Comparison of ENCODE assay signal across 40 cellular contexts in the genomic region with DNA sequence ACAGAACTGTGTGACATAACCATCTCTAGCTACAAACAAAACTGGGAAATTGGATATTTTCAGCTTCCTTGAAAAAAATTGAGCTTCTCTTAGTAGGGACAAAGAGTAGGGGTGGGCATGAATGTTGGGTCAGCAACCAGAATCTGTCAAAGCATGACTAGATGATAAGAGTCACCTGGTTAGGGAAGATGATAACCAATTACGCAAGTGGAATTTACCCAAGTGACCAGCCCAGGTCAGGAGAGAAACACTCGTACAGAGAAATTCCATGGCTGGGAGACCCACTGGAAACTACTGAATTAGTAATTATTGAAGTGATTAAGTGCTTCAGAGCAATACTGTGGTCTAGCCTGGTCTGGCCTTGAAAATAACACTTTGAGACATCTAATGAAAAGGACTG.
"Had no signal": no experiment of that assay in that cellular context is flagged by ENCODE, and none has a peak within 500 bp of the region (broad histone marks: within the 10 kb centered on the region; RNA-seq: fewer than 3 reads in every experiment).

No MANE protein-coding gene starts in this region.

- H3K27ac Mint-ChIP-seq: activated naive CD4-positive, alpha-beta T cell treated with anti-CD3 and anti-CD28 coated beads for 36 hours; activated naive CD4-positive, alpha-beta T cell treated with anti-CD3 and anti-CD28 coated beads, Interleukin-2, amount 10 ng/mL, durations not matched to agents 7 days and 5 days; activated naive CD4-positive, alpha-beta T cell treated with anti-CD3 and anti-CD28 coated beads, Interleukin-2, amount 50 U/mL, for 24 hours; activated naive CD4-positive, alpha-beta T cell treated with anti-CD3 and anti-CD28 coated beads, Interleukin-2, amount 50 U/mL, for 72 hours; activated naive CD8-positive, alpha-beta T cell; activated naive CD8-positive, alpha-beta T cell treated with anti-CD3 and anti-CD28 coated beads for 36 hours; activated naive CD8-positive, alpha-beta T cell treated with anti-CD3 and anti-CD28 coated beads, Interleukin-2, amount 10 ng/mL, durations not matched to agents 7 days and 5 days; activated naive CD8-positive, alpha-beta T cell treated with anti-CD3 and anti-CD28 coated beads, Interleukin-2, amount 50 U/mL, for 24 hours; activated T-cell treated with anti-CD3 and anti-CD28 coated beads, Interleukin-2, amount 50 U/mL, for 24 hours; activated T-cell treated with anti-CD3 and anti-CD28 coated beads, Interleukin-2, amount 50 U/mL, for 72 hours; activated T-helper 1 cell treated with anti-CD3 and anti-CD28 coated beads, Interleukin-12 subunit alpha, Interleukin-12 subunit beta, Interleukin-2, Interleukin-4 antibody, amounts not matched to agents 30 ng/mL and 10 ng/mL and 1 ng/mL, durations not matched to agents 14 hours and 24 hours and 36 hours; activated T-helper 17 cell treated with anti-CD3 and anti-CD28 coated beads, Interleukin-2, amount 50 U/mL, for 72 hours; activated T-helper 2 cell treated with anti-CD3 and anti-CD28 coated beads, Interferon-gamma antibody, Interleukin-2, Interleukin-4, amounts not matched to agents 10 μg/mL and 5 μg/mL and 100 μg/mL, durations not matched to agents 14 hours and 24 hours and 36 hours; brain had no signal

- H3K4me3 ChIP-seq: adrenal gland, ascending aorta, body of pancreas, breast epithelium, cardiac muscle cell had no signal

- H3K4me1 Mint-ChIP-seq: activated naive CD4-positive, alpha-beta T cell treated with anti-CD3 and anti-CD28 coated beads, Interleukin-2, amount 10 ng/mL, durations not matched to agents 7 days and 5 days; activated naive CD4-positive, alpha-beta T cell treated with anti-CD3 and anti-CD28 coated beads, Interleukin-2, amount 50 U/mL, for 24 hours; activated naive CD8-positive, alpha-beta T cell treated with anti-CD3 and anti-CD28 coated beads for 36 hours; activated naive CD8-positive, alpha-beta T cell treated with anti-CD3 and anti-CD28 coated beads, Interleukin-2, amount 50 U/mL, for 24 hours; activated T-helper 17 cell treated with anti-CD3 and anti-CD28 coated beads, Interleukin-2, amount 50 U/mL, for 72 hours; central memory CD8-positive, alpha-beta T cell had no signal

- H3K27me3 ChIP-seq: adrenal gland, ascending aorta, body of pancreas, brain microvascular endothelial cell, breast epithelium, cardiac muscle cell had no signal

- ATAC-seq: activated naive CD4-positive, alpha-beta T cell treated with anti-CD3 and anti-CD28 coated beads, Interleukin-2, amount 50 U/mL, for 72 hours; activated naive CD8-positive, alpha-beta T cell treated with anti-CD3 and anti-CD28 coated beads, Interleukin-2, amount 50 U/mL, for 24 hours; activated T-cell treated with anti-CD3 and anti-CD28 coated beads, Interleukin-2, amount 50 U/mL, for 4 hours; activated T-cell treated with anti-CD3 and anti-CD28 coated beads, Interleukin-2, amount 50 U/mL, for 72 hours; activated T-helper 17 cell treated with anti-CD3 and anti-CD28 coated beads, Interleukin-2, amount 50 U/mL, for 72 hours; body of pancreas had no signal

- H3K36me3 Mint-ChIP-seq: activated naive CD4-positive, alpha-beta T cell treated with anti-CD3 and anti-CD28 coated beads, Interleukin-2, amount 10 ng/mL, durations not matched to agents 7 days and 5 days had no signal

- H3K9me3 ChIP-seq: adrenal gland, body of pancreas, breast epithelium had no signal

- H3K27me3 Mint-ChIP-seq: activated naive CD4-positive, alpha-beta T cell treated with anti-CD3 and anti-CD28 coated beads, Interleukin-2, amount 50 U/mL, for 24 hours; activated naive CD8-positive, alpha-beta T cell; activated naive CD8-positive, alpha-beta T cell treated with anti-CD3 and anti-CD28 coated beads for 36 hours; activated naive CD8-positive, alpha-beta T cell treated with anti-CD3 and anti-CD28 coated beads, Interleukin-2, amount 50 U/mL, for 24 hours; activated T-cell treated with anti-CD3 and anti-CD28 coated beads, Interleukin-2, amount 50 U/mL, for 24 hours; central memory CD8-positive, alpha-beta T cell had no signal

- H3K27ac ChIP-seq: adrenal gland, ascending aorta, body of pancreas, brain microvascular endothelial cell, breast epithelium, cardiac muscle cell had no signal

- H3K4me3 Mint-ChIP-seq: activated naive CD4-positive, alpha-beta T cell treated with anti-CD3 and anti-CD28 coated beads for 36 hours; activated naive CD4-positive, alpha-beta T cell treated with anti-CD3 and anti-CD28 coated beads, Interleukin-2, amount 10 ng/mL, durations not matched to agents 7 days and 5 days; activated naive CD4-positive, alpha-beta T cell treated with anti-CD3 and anti-CD28 coated beads, Interleukin-2, amount 50 U/mL, for 24 hours; activated naive CD8-positive, alpha-beta T cell; activated naive CD8-positive, alpha-beta T cell treated with anti-CD3 and anti-CD28 coated beads for 36 hours; activated naive CD8-positive, alpha-beta T cell treated with anti-CD3 and anti-CD28 coated beads, Interleukin-2, amount 10 ng/mL, durations not matched to agents 7 days and 5 days; activated naive CD8-positive, alpha-beta T cell treated with anti-CD3 and anti-CD28 coated beads, Interleukin-2, amount 50 U/mL, for 24 hours; activated T-cell treated with anti-CD3 and anti-CD28 coated beads, Interleukin-2, amount 50 U/mL, for 24 hours; activated T-cell treated with anti-CD3 and anti-CD28 coated beads, Interleukin-2, amount 50 U/mL, for 4 hours; activated T-cell treated with anti-CD3 and anti-CD28 coated beads, Interleukin-2, amount 50 U/mL, for 72 hours; activated T-helper 1 cell treated with anti-CD3 and anti-CD28 coated beads, Interleukin-12 subunit alpha, Interleukin-12 subunit beta, Interleukin-2, Interleukin-4 antibody, amounts not matched to agents 30 ng/mL and 10 ng/mL and 1 ng/mL, durations not matched to agents 14 hours and 24 hours and 36 hours; activated T-helper 17 cell treated with anti-CD3 and anti-CD28 coated beads, Interleukin-2, amount 50 U/mL, for 72 hours; brain; central memory CD8-positive, alpha-beta T cell had no signal

- H3K36me3 ChIP-seq: adrenal gland, ascending aorta, brain microvascular endothelial cell, breast epithelium, cardiac muscle cell had no signal

- FAIRE-seq: astrocyte, bronchial epithelial cell had no signal

- DNase-seq: activated effector memory CD4-positive, alpha-beta T cell treated with anti-CD3 and anti-CD28 coated beads, Interleukin-2, amount 50 U/mL, for 16 hours; activated effector memory CD4-positive, alpha-beta T cell treated with Interleukin-2 at 50 U/mL for 16 hours; activated gamma-delta T cell; activated gamma-delta T cell treated with Interleukin-2 at 50 U/mL for 16 hours; activated naive CD4-positive, alpha-beta T cell; activated naive CD4-positive, alpha-beta T cell treated with anti-CD3 and anti-CD28 coated beads for 36 hours; activated naive CD4-positive, alpha-beta T cell treated with anti-CD3 and anti-CD28 coated beads, Interleukin-2, amount 10 ng/mL, durations not matched to agents 7 days and 5 days; activated naive CD4-positive, alpha-beta T cell treated with anti-CD3 and anti-CD28 coated beads, Interleukin-2, amount 50 U/mL, for 16 hours; activated naive CD4-positive, alpha-beta T cell treated with Interleukin-2 at 50 U/mL for 16 hours; activated naive CD8-positive, alpha-beta T cell treated with anti-CD3 and anti-CD28 coated beads for 36 hours; activated naive CD8-positive, alpha-beta T cell treated with anti-CD3 and anti-CD28 coated beads, Interleukin-2, amount 10 ng/mL, durations not matched to agents 7 days and 5 days; activated naive CD8-positive, alpha-beta T cell treated with anti-CD3 and anti-CD28 coated beads, Interleukin-2, amount 50 U/mL, for 24 hours; activated T-cell treated with anti-CD3 and anti-CD28 coated beads, Interleukin-2, amount 50 U/mL, for 1 hour; activated T-cell treated with anti-CD3 and anti-CD28 coated beads, Interleukin-2, amount 50 U/mL, for 24 hours; activated T-cell treated with anti-CD3 and anti-CD28 coated beads, Interleukin-2, amount 50 U/mL, for 4 hours; activated T-cell treated with anti-CD3 and anti-CD28 coated beads, Interleukin-2, amount 50 U/mL, for 48 hours; activated T-cell treated with anti-CD3 and anti-CD28 coated beads, Interleukin-2, amount 50 U/mL, for 72 hours; adrenal gland; amniotic stem cell; amygdala; anterior cingulate cortex; aorta; body of pancreas; brain microvascular endothelial cell; caudate nucleus; central memory CD4-positive, alpha-beta T cell; cerebellar nuclear complex had no signal

- H3K4me1 ChIP-seq: adrenal gland, body of pancreas, breast epithelium had no signal
